Comparison of ENCODE assay signal across 14 cellular contexts in the genomic region with DNA sequence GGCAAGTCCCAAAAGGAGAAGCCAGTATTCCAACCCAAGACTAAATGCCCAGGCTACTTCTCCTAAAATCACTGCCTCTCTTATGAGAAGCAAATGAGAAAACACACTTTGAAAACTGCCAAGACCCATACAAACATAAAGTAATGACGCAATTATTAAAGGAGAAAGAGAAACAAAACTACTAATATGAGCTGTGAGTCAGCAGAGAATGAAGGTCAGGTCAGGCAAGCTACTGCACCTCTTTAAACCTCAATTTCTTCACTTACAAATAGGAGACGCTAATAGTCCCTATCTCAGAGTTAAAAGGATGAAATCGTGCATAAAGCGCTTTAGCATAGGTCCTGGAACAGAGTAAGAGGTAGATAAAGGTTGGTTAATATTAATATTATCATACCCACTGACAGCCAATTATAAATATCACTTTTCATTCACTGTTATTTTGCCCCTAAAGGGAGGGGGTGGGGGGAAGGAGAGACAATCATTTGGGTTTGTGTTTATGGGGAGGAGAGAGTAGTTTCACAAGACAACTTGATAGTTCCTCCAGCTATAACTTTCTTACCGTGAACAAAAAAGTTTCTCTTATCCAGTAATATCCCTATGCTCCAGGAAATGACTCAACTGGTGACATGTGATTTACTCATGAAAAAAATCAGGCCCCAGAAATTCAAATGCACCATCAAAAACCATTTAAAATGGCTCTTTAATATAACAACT. TPM values are rescaled to one million over a fixed set of nuclear protein-coding genes. Genes with fewer than 3 reads are reported as not detected.
DNase-seq lines count a peak whose midpoint lies in the region; TF ChIP-seq lines count a peak whose summit lies in the region.
"Had no signal": no experiment of that assay in that cellular context is flagged by ENCODE, and none has a peak within 500 bp of the region (broad histone marks: within the 10 kb centered on the region; RNA-seq: fewer than 3 reads in every experiment).

No MANE protein-coding gene starts in this region.

- in situ Hi-C loops in SK-MEL-5 (cut with HindIII; ENCODE audit: low pct_unique_long_range_greater_than_20kb, low sequenced_read_pairs): loop anchor here (25.0 kb wide), 1 partner anchor 126 kb away; no protein-coding TSS in a partner anchor

- peaks cover 54% of the 10 kb centered on the region for H3K36me3 Mint-ChIP-seq in activated naive CD4-positive, alpha-beta T cell treated with anti-CD3 and anti-CD28 coated beads for 36 hours (ENCODE audit: low read depth)

- no peak overlapping the region for H3K4me3 Mint-ChIP-seq in activated naive CD4-positive, alpha-beta T cell treated with anti-CD3 and anti-CD28 coated beads for 36 hours
- H3K4me3 Mint-ChIP-seq: activated CD8-positive, alpha-beta T cell treated with anti-CD3 and anti-CD28 coated beads for 36 hours; activated naive CD4-positive, alpha-beta T cell treated with anti-CD3 and anti-CD28 coated beads, Interleukin-2, amount 50 U/mL, for 24 hours; T-helper 2 cell treated with Interferon-gamma antibody and Interleukin-4, amounts not matched to agents 5 μg/mL and 100 μg/mL, for 36 hours had no signal

- DNase-seq in activated naive CD4-positive, alpha-beta T cell treated with anti-CD3 and anti-CD28 coated beads for 36 hours: no peak
- DNase-seq in activated naive CD4-positive, alpha-beta T cell treated with Interleukin-2 at 50 U/mL for 16 hours: no peak
- peak; percentile 88 for DNase-seq in SK-MEL-5 (ENCODE audit: low read depth, low spot score)
- peak; percentile 82 for DNase-seq in fibroblast of pulmonary artery (ENCODE audit: low read depth)
- DNase-seq in stromal cell of bone marrow (ENCODE audit: low read depth): peak; percentile 55
- no peak for DNase-seq in KG1 (lab: John Stamatoyannopoulos, UW)
- DNase-seq in NOMO-1 (lab: John Stamatoyannopoulos, UW; ENCODE audit: unreplicated experiment in 2 of 2): no peak
- DNase-seq in stimulated activated CD4-positive, alpha-beta T cell treated with anti-CD3 and anti-CD28 coated beads, Interleukin-1b, Interleukin-23, amount 100 ng/mL, for 48 hours: no peak
- DNase-seq: activated CD8-positive, alpha-beta T cell treated with anti-CD3 and anti-CD28 coated beads for 36 hours; NCI-H2081; retina had no signal

- peak overlapping the region; percentile 27 for H3K4me3 ChIP-seq in fibroblast of pulmonary artery (replicated peaks; ENCODE audit: low read depth, low read length)
- H3K4me3 ChIP-seq: thoracic aorta had no signal

- H3K4me1 Mint-ChIP-seq in activated naive CD4-positive, alpha-beta T cell treated with anti-CD3 and anti-CD28 coated beads for 36 hours (ENCODE audit: low read depth): peaks cover 45% of the 10 kb centered on the region

- H3K27ac Mint-ChIP-seq in activated naive CD4-positive, alpha-beta T cell treated with anti-CD3 and anti-CD28 coated beads for 36 hours: peak overlapping the region; percentile 18
- H3K27ac Mint-ChIP-seq: activated CD8-positive, alpha-beta T cell treated with anti-CD3 and anti-CD28 coated beads for 36 hours; activated naive CD4-positive, alpha-beta T cell treated with anti-CD3 and anti-CD28 coated beads, Interleukin-2, amount 50 U/mL, for 24 hours; T-helper 2 cell treated with Interferon-gamma antibody and Interleukin-4, amounts not matched to agents 5 μg/mL and 100 μg/mL, for 36 hours had no signal

- peaks cover 3% of the 10 kb centered on the region for H3K9me3 Mint-ChIP-seq in activated naive CD4-positive, alpha-beta T cell treated with anti-CD3 and anti-CD28 coated beads for 36 hours
- H3K9me3 Mint-ChIP-seq: activated naive CD4-positive, alpha-beta T cell treated with anti-CD3 and anti-CD28 coated beads, Interleukin-2, amount 50 U/mL, for 24 hours had no signal

- H3K27me3 Mint-ChIP-seq in activated naive CD4-positive, alpha-beta T cell treated with anti-CD3 and anti-CD28 coated beads for 36 hours (ENCODE audit: low read depth): no peaks in the 10 kb centered on the region
- H3K27me3 Mint-ChIP-seq: activated CD8-positive, alpha-beta T cell treated with anti-CD3 and anti-CD28 coated beads for 36 hours; activated naive CD4-positive, alpha-beta T cell treated with anti-CD3 and anti-CD28 coated beads, Interleukin-2, amount 50 U/mL, for 24 hours had no signal

- CTCF ChIA-PET in activated naive CD4-positive, alpha-beta T cell treated with anti-CD3 and anti-CD28 coated beads for 36 hours (lab: Charles Lee): interaction anchor here (0.9 to 1.4 kb wide), 2 partner anchors 8 to 125 kb away, joined by 4 to 5 read pairs; no protein-coding TSS in a partner anchor

- no peak for TF ChIP-seq CTCF in fibroblast of pulmonary artery (IDR thresholded peaks at IDR 0.05; ENCODE audit: low read length, missing control alignments)

- intact Hi-C loops in activated naive CD4-positive, alpha-beta T cell treated with anti-CD3 and anti-CD28 coated beads for 36 hours (cut with micrococcal nuclease): no loop called here

RNA-seq across cellular contexts. Expression of a gene that starts 3.6 kb away (rescaled TPM):
- total RNA-seq in activated naive CD4-positive, alpha-beta T cell treated with anti-CD3 and anti-CD28 coated beads for 36 hours: 100 to 1,000 TPM; 161 to 167 TPM
- total RNA-seq in SK-MEL-5 (2014; rRNA removed; shearing (Covaris generic)): 422 and 482 TPM in 2 replicates
- polyA plus RNA-seq in SK-MEL-5 (2015; cell fraction: cytosol; rRNA removed): 399 and 454 TPM in 2 replicates
- polyA plus RNA-seq in SK-MEL-5 (2015; cell fraction: nucleus; rRNA removed): 108 and 124 TPM in 2 replicates

RNA-seq across cellular contexts. Expression of a gene that starts 38.6 kb away (rescaled TPM):
- not detected for total RNA-seq in activated naive CD4-positive, alpha-beta T cell treated with anti-CD3 and anti-CD28 coated beads for 36 hours
- total RNA-seq in SK-MEL-5 (2014; rRNA removed; shearing (Covaris generic)): not detected in 2 replicates
- polyA plus RNA-seq in SK-MEL-5 (2015; cell fraction: cytosol; rRNA removed): not detected in 2 replicates
- polyA plus RNA-seq in SK-MEL-5 (2015; cell fraction: nucleus; rRNA removed): not detected in 2 replicates
- total RNA-seq: activated CD8-positive, alpha-beta T cell treated with anti-CD3 and anti-CD28 coated beads for 36 hours; thoracic aorta had no signal

Comparison
In these comparisons a context has a peak if more than half of its experiments do, and no peak if none do; other contexts are left out.
1. DNase-seq: peak in SK-MEL-5 (single experiment), fibroblast of pulmonary artery (single experiment) and stromal cell of bone marrow (single experiment); none in activated naive CD4-positive, alpha-beta T cell treated with anti-CD3 and anti-CD28 coated beads for 36 hours (single experiment), activated naive CD4-positive, alpha-beta T cell treated with Interleukin-2 at 50 U/mL for 16 hours (single experiment), KG1 (single experiment), NOMO-1 (0 of 2) and stimulated activated CD4-positive, alpha-beta T cell treated with anti-CD3 and anti-CD28 coated beads, Interleukin-1b, Interleukin-23, amount 100 ng/mL, for 48 hours (single experiment).